ENCODE assay signal across 21 cellular contexts in the genomic region with DNA sequence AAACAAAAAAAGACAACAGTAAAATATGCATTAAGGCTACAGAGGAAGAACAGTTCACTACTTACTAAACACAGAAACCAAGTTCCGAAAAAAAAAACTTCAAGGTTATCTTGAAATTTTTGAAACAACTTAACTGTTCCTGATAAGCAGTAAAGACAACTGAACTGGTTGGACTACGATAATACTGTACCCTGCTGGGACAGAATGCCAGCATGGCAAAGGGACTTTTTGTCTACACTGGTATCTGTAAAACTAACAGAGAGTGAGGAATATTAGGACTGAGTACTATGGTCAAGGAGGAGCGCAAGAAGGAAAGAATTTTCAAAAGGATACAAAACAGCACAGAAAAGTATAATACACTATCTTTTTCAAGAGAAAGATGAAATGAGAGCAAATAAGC. TPM values are rescaled to one million over a fixed set of nuclear protein-coding genes. Genes with fewer than 3 reads are reported as not detected.
DNase-seq lines count a peak whose midpoint lies in the region; ATAC-seq and TF ChIP-seq lines count a peak whose summit lies in the region.
"Had no signal": no experiment of that assay in that cellular context is flagged by ENCODE, and none has a peak within 500 bp of the region (broad histone marks: within the 10 kb centered on the region; RNA-seq: fewer than 3 reads in every experiment).

No MANE protein-coding gene starts in this region.

- H3K9me3 ChIP-seq in heart left ventricle (no peaks in the 10 kb centered on the region), right atrium auricular region (no peaks in the 10 kb centered on the region), testis (no peaks in the 10 kb centered on the region)
- H3K9me3 ChIP-seq: BLaER1, SJSA1 had no signal

- CTCF ChIA-PET in activated CD8-positive, alpha-beta T cell treated with anti-CD3 and anti-CD28 coated beads for 36 hours (lab: Charles Lee) = no interaction called here

- H3K4me3 Mint-ChIP-seq in activated CD8-positive, alpha-beta T cell treated with anti-CD3 and anti-CD28 coated beads for 36 hours = no peak overlapping the region
- H3K4me3 Mint-ChIP-seq: CD8-positive, alpha-beta memory T cell had no signal

- no peaks in the 10 kb centered on the region for H3K4me1 Mint-ChIP-seq in activated CD8-positive, alpha-beta T cell treated with anti-CD3 and anti-CD28 coated beads for 36 hours (ENCODE audit: low read depth)

- H3K27me3 ChIP-seq in heart left ventricle (no peaks in the 10 kb centered on the region), right atrium auricular region (no peaks in the 10 kb centered on the region), testis (no peaks in the 10 kb centered on the region)
- H3K27me3 ChIP-seq: BLaER1, SJSA1 had no signal

- peaks cover 76% of the 10 kb centered on the region for H3K36me3 Mint-ChIP-seq in activated CD8-positive, alpha-beta T cell treated with anti-CD3 and anti-CD28 coated beads for 36 hours (ENCODE audit: low read depth)

- H3K4me3 ChIP-seq in heart left ventricle (no peak overlapping the region), right atrium auricular region (no peak overlapping the region), testis (no peak overlapping the region)
- H3K4me3 ChIP-seq: BLaER1, PC-9, SJSA1 had no signal

- TF ChIP-seq CTCF in heart left ventricle (IDR thresholded peaks at IDR 0.05) (no peak), right atrium auricular region (IDR thresholded peaks at IDR 0.05) (no peak), testis (IDR thresholded peaks at IDR 0.05) (no peak)
- no peak for TF ChIP-seq CTCF in activated CD8-positive, alpha-beta T cell treated with anti-CD3 and anti-CD28 coated beads for 36 hours (IDR thresholded peaks at IDR 0.05)

- H3K27ac Mint-ChIP-seq in activated CD8-positive, alpha-beta T cell treated with anti-CD3 and anti-CD28 coated beads for 36 hours = peak overlapping the region; percentile 33

- no peaks in the 10 kb centered on the region for H3K27me3 Mint-ChIP-seq in activated CD8-positive, alpha-beta T cell treated with anti-CD3 and anti-CD28 coated beads for 36 hours
- H3K27me3 Mint-ChIP-seq: CD8-positive, alpha-beta memory T cell had no signal

- H3K4me1 ChIP-seq in heart left ventricle = peaks cover 0 to 36% (median 3%) of the 10 kb centered on the region in 12 donors
- peaks cover 0 to 3% of the 10 kb centered on the region in 2 donors for H3K4me1 ChIP-seq in right atrium auricular region
- H3K4me1 ChIP-seq in testis = peaks cover 10% of the 10 kb centered on the region
- H3K4me1 ChIP-seq: BLaER1, SJSA1 had no signal

- H3K9me3 Mint-ChIP-seq in activated CD8-positive, alpha-beta T cell treated with anti-CD3 and anti-CD28 coated beads for 36 hours = no peaks in the 10 kb centered on the region
- H3K9me3 Mint-ChIP-seq: CD8-positive, alpha-beta memory T cell had no signal

- ATAC-seq in heart left ventricle (peak; percentile 28 to 47 (median 40)), left cardiac atrium (no peak), HG02678 (IDR thresholded peaks at IDR 0.05; ENCODE audit: unreplicated experiment) (no peak)
- no peak for ATAC-seq in activated CD8-positive, alpha-beta T cell treated with anti-CD3 and anti-CD28 coated beads for 36 hours
- ATAC-seq: HCT116, HepG2 had no signal

- H3K27ac ChIP-seq in heart left ventricle = peak overlapping the region in 9 of 12 donors; percentile 33 to 56 (median 47)
- peak overlapping the region; percentile 1 to 45 for H3K27ac ChIP-seq in right atrium auricular region
- peak overlapping the region; percentile 11 to 44 for H3K27ac ChIP-seq in testis
- H3K27ac ChIP-seq: BLaER1, PC-9, SJSA1 had no signal

- DNase-seq in heart left ventricle = no peak
- no peak for DNase-seq in left cardiac atrium
- no peak for DNase-seq in activated CD8-positive, alpha-beta T cell treated with anti-CD3 and anti-CD28 coated beads for 36 hours
- no peak for DNase-seq in right atrium auricular region (ENCODE audit: low spot score)
- peak; percentile 67 for DNase-seq in testis
- DNase-seq in islet precursor cell = no peak
- no peak for DNase-seq in HT-29 (ENCODE audit: low spot score)
- DNase-seq: CD8-positive, alpha-beta memory T cell; DMS79; GOT3; KG1; NCI-H1694 treated with DMSO at 0.1 percent for 48 hours; NCI-H2227 treated with DMSO at 0.1 percent for 48 hours; NCI-H510A treated with DMSO at 0.1 percent for 48 hours; NCI-H774; PC-9 had no signal

- peaks cover 0 to 100% (median 99%) of the 10 kb centered on the region in 9 donors for H3K36me3 ChIP-seq in heart left ventricle
- H3K36me3 ChIP-seq in right atrium auricular region = peaks cover 86% of the 10 kb centered on the region
- no peaks in the 10 kb centered on the region for H3K36me3 ChIP-seq in testis (ENCODE audit: low read depth, missing control alignments)

- POLR2A ChIA-PET in activated CD8-positive, alpha-beta T cell treated with anti-CD3 and anti-CD28 coated beads for 36 hours (lab: Charles Lee) = no interaction called here

- TF ChIP-seq POLR2A in heart left ventricle (IDR thresholded peaks at IDR 0.05) (no peak), testis (IDR thresholded peaks at IDR 0.05) (no peak)

- 56 to 63% (median 61%) methylated on average over 3 of the region's 3 CpGs for WGBS in heart left ventricle, 4 donors
- 46 to 68% methylated on average over 3 of the region's 3 CpGs for WGBS in testis, 2 donors

- intact Hi-C loops in heart left ventricle (cut with DNase I) = loop anchor here in 1 of 10 donors (10.0 kb wide), 1 partner anchor 50 kb away; no protein-coding TSS in a partner anchor
- intact Hi-C loops in left cardiac atrium (cut with DNase I) = no loop called here
- intact Hi-C loops in activated CD8-positive, alpha-beta T cell treated with anti-CD3 and anti-CD28 coated beads for 36 hours (cut with micrococcal nuclease) = no loop called here
- intact Hi-C loops in testis (cut with DNase I; ENCODE audit: low total_unique reads) = no loop called here

RNA-seq across cellular contexts. Expression of a gene that starts 19.8 kb away (rescaled TPM):
- total RNA-seq in heart left ventricle = 10 to 100 TPM; 10.1 to 18.0 (median 14.3) TPM
- polyA plus RNA-seq in heart left ventricle = 10 to 100 TPM; 13.2 to 14.9 TPM
- total RNA-seq in left cardiac atrium = 10 to 100 TPM; 10.7 to 10.8 TPM
- 10 to 100 TPM; 14.8 to 15.5 TPM for total RNA-seq in activated CD8-positive, alpha-beta T cell treated with anti-CD3 and anti-CD28 coated beads for 36 hours
- 10 to 100 TPM; 11.9 to 12.9 TPM for total RNA-seq in right atrium auricular region
- total RNA-seq in testis = 10 to 100 TPM; 71.2 to 77.5 TPM
- 21.6 TPM for polyA plus RNA-seq in testis (ENCODE audit: insufficient read depth, low read depth, low replicate concordance)
- total RNA-seq in HT-29 (2014; rRNA removed; shearing (Covaris generic)) = 66.1 and 83.3 TPM in 2 replicates

RNA-seq across cellular contexts. Expression of a gene that starts 35.2 kb away (rescaled TPM):
- total RNA-seq in heart left ventricle (1,000 to 10,000 TPM in 3 of 9 donors, 100 to 1,000 TPM in 6; 294 to 1,429 (median 742) TPM), left cardiac atrium (100 to 1,000 TPM; 121 to 153 TPM), right atrium auricular region (100 to 1,000 TPM; 163 to 238 TPM), testis (100 to 1,000 TPM; 375 to 444 TPM)
- polyA plus RNA-seq in heart left ventricle (100 to 1,000 TPM; 505 to 873 TPM), testis (ENCODE audit: insufficient read depth, low read depth, low replicate concordance) (142 TPM)
- 1 to 10 TPM; 1.3 to 1.6 TPM for total RNA-seq in activated CD8-positive, alpha-beta T cell treated with anti-CD3 and anti-CD28 coated beads for 36 hours
- total RNA-seq in HT-29 (2014; rRNA removed; shearing (Covaris generic)) = 1.8 and 2.1 TPM in 2 replicates

Comparison
In these comparisons a context has a peak if more than half of its experiments do, and no peak if none do; other contexts are left out.
1. ATAC-seq: peak in heart left ventricle (4 of 4); none in left cardiac atrium (0 of 2), activated CD8-positive, alpha-beta T cell treated with anti-CD3 and anti-CD28 coated beads for 36 hours (single experiment) and HG02678 (single experiment).
2. RNA of a gene that starts 35.2 kb away (total RNA-seq): 294 to 1,429 TPM in heart left ventricle, 375 to 444 TPM in testis, 163 to 238 TPM in right atrium auricular region and 121 to 153 TPM in left cardiac atrium; 1.8 to 2.1 TPM in HT-29 and 1.3 to 1.6 TPM in activated CD8-positive, alpha-beta T cell treated with anti-CD3 and anti-CD28 coated beads for 36 hours; every median in the first group is over 10 times any median in the second.
3. Peak in every context shown above with its lines, with median percentiles within 50 percentile points of each other: H3K27ac ChIP-seq.